ENCODE assay signal across 1 cellular context in genomic region chr7:134736381-134736780, GRCh38.
TF ChIP-seq lines count a peak whose summit lies in the region.

No MANE protein-coding gene starts in this region.

TF ChIP-seq in IMR-90, 13 proteins besides CTCF, POLR2A, EP300 and RAD21:
- TF ChIP-seq, protein P1, sequence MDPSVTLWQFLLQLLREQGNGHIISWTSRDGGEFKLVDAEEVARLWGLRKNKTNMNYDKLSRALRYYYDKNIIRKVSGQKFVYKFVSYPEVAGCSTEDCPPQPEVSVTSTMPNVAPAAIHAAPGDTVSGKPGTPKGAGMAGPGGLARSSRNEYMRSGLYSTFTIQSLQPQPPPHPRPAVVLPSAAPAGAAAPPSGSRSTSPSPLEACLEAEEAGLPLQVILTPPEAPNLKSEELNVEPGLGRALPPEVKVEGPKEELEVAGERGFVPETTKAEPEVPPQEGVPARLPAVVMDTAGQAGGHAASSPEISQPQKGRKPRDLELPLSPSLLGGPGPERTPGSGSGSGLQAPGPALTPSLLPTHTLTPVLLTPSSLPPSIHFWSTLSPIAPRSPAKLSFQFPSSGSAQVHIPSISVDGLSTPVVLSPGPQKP (IDR thresholded peaks at IDR 0.05; ENCODE audit: borderline replicate concordance, low read depth, low read length): no peak
- TF ChIP-seq BHLHE40 (IDR thresholded peaks at IDR 0.05; ENCODE audit: low read depth, low read length) (no peak), MAFK (IDR thresholded peaks at IDR 0.05; ENCODE audit: low read depth, low read length) (no peak)
- TF ChIP-seq, protein P2, sequence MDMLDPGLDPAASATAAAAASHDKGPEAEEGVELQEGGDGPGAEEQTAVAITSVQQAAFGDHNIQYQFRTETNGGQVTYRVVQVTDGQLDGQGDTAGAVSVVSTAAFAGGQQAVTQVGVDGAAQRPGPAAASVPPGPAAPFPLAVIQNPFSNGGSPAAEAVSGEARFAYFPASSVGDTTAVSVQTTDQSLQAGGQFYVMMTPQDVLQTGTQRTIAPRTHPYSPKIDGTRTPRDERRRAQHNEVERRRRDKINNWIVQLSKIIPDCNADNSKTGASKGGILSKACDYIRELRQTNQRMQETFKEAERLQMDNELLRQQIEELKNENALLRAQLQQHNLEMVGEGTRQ (IDR thresholded peaks at IDR 0.05; ENCODE audit: low read depth, low read length): no peak
